Comparison of ENCODE assay signal across 32 cellular contexts in genomic region chr5:1189269-1189668, GRCh38. TPM values are rescaled to one million over a fixed set of nuclear protein-coding genes. Genes with fewer than 3 reads are reported as not detected.
"Had no signal": no experiment of that assay in that cellular context is flagged by ENCODE, and none has a peak within 500 bp of the region (broad histone marks: within the 10 kb centered on the region; RNA-seq: fewer than 3 reads in every experiment).

No MANE protein-coding gene starts in this region.

- DNase-seq: islet precursor cell; naive B cell; natural killer cell; nephron progenitor cell; occipital lobe; right lobe of liver; stimulated activated CD4-positive, alpha-beta T cell treated with anti-CD3 and anti-CD28 coated beads, Interleukin-1b, Interleukin-23, amount 100 ng/mL, for 48 hours; stimulated activated CD4-positive, alpha-beta T cell treated with anti-CD3 and anti-CD28 coated beads, Interleukin-2, amount 100 ng/mL, for 48 hours; stimulated activated CD4-positive, alpha-beta T cell treated with anti-CD3 and anti-CD28 coated beads, Interleukin-4, amount 100 ng/mL, for 4 hours; stimulated activated CD8-positive, alpha-beta memory T cell treated with anti-CD3 and anti-CD28 coated beads, Interleukin-4, amount 100 ng/mL, for 48 hours; stimulated activated naive CD4-positive, alpha-beta T cell treated with Interleukin-2 at 50 U/mL for 16 hours; stimulated activated naive CD8-positive, alpha-beta T cell treated with anti-CD3 and anti-CD28 coated beads, Interleukin-15, amount 100 ng/mL, for 72 hours; substantia nigra; uterus had no signal

- H3K4me1 Mint-ChIP-seq: natural killer cell; stimulated activated memory B cell treated with anti-CD40 and anti-IgM and Interleukin-4, amounts not matched to agents 10 μg/mL and 1 μg/mL and 100 μg/mL, for 72 hours; stimulated activated naive CD8-positive, alpha-beta T cell treated with anti-CD3 and anti-CD28 coated beads, Interleukin-15, amount 100 ng/mL, for 72 hours had no signal

- H3K36me3 Mint-ChIP-seq: naive B cell; natural killer cell; neural progenitor cell; stimulated activated memory B cell treated with anti-CD40 and anti-IgM and Interleukin-4, amounts not matched to agents 10 μg/mL and 1 μg/mL and 100 μg/mL, for 72 hours; type B pancreatic cell had no signal

- H3K27me3 ChIP-seq: hepatocyte, right lobe of liver, uterus had no signal

- H3K4me1 ChIP-seq: neural progenitor cell, psoas muscle, tibial nerve, uterus had no signal

- H3K9me3 ChIP-seq: neutrophil, psoas muscle, right lobe of liver, uterus had no signal

- H3K27ac ChIP-seq: hepatocyte, neural progenitor cell, neutrophil, parathyroid adenoma, psoas muscle, right lobe of liver, tibial nerve, uterus had no signal

- ATAC-seq: natural killer cell; psoas muscle; right lobe of liver; stimulated activated memory B cell treated with anti-CD40 and anti-IgM and Interleukin-4, amounts not matched to agents 10 μg/mL and 1 μg/mL and 100 μg/mL, for 72 hours; stimulated activated naive CD8-positive, alpha-beta T cell treated with anti-CD3 and anti-CD28 coated beads, Interleukin-15, amount 100 ng/mL, for 72 hours had no signal

- H3K9me3 Mint-ChIP-seq: memory B cell; natural killer cell; nephron progenitor cell; neural progenitor cell; stimulated activated memory B cell treated with anti-CD40 and anti-IgM and Interleukin-4, amounts not matched to agents 10 μg/mL and 1 μg/mL and 100 μg/mL, for 72 hours; stimulated activated naive CD8-positive, alpha-beta T cell treated with anti-CD3 and anti-CD28 coated beads, Interleukin-15, amount 100 ng/mL, for 72 hours; type B pancreatic cell had no signal

- H3K4me3 ChIP-seq: hepatocyte, lung, neural progenitor cell, psoas muscle, right lobe of liver, smooth muscle cell, tibial nerve, uterus had no signal

- H3K4me3 Mint-ChIP-seq: memory B cell; natural killer cell; nephron progenitor cell; neural progenitor cell; stimulated activated memory B cell treated with anti-CD40 and anti-IgM and Interleukin-4, amounts not matched to agents 10 μg/mL and 1 μg/mL and 100 μg/mL, for 72 hours; stimulated activated naive CD8-positive, alpha-beta T cell treated with anti-CD3 and anti-CD28 coated beads, Interleukin-15, amount 100 ng/mL, for 72 hours; type B pancreatic cell had no signal

- H3K27ac Mint-ChIP-seq: memory B cell; natural killer cell; neural progenitor cell; stimulated activated memory B cell treated with anti-CD40 and anti-IgM and Interleukin-4, amounts not matched to agents 10 μg/mL and 1 μg/mL and 100 μg/mL, for 72 hours; stimulated activated naive CD8-positive, alpha-beta T cell treated with anti-CD3 and anti-CD28 coated beads, Interleukin-15, amount 100 ng/mL, for 72 hours; type B pancreatic cell had no signal

- H3K36me3 ChIP-seq: neural progenitor cell, neutrophil, right lobe of liver, tibial nerve, uterus had no signal

RNA-seq across cellular contexts. Expression of gene SLC6A19, which starts 12.1 kb away (rescaled TPM):
- total RNA-seq: kidney epithelial cell, natural killer cell, occipital lobe, osteocyte, psoas muscle, smooth muscle cell, ureter had no signal

RNA-seq across cellular contexts. Expression of gene SLC6A18, which starts 35.9 kb away (rescaled TPM):
- total RNA-seq: hepatocyte, kidney epithelial cell, liver, lung, natural killer cell, occipital lobe, osteocyte, posterior vena cava, psoas muscle, right lobe of liver, skeletal muscle tissue, smooth muscle cell, temporal lobe, tibial nerve, ureter, uterus had no signal
